Comparison of ENCODE assay signal across 1 cellular context in the genomic region with DNA sequence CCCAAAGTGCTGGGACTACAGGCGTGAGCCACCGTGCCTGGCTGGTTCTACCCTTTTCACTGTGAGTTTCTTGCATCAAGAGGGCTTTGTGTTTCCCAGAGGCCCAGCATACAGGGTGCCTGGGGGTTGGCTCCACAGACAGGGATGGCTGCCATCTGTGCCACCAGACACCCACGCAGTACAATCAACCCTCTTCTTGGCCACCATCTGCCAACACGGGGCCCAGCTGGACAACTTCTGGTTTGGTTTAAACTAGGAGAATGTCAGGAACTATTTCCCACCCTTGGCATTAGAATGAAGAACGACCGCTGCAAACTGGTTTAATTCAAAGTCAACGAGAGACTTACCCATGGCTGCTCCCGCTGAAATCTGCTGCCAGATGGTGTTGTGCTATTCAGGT.
TF ChIP-seq lines count a peak whose summit lies in the region.

No MANE protein-coding gene starts in this region.

TF ChIP-seq in SK-N-SH treated with all-trans-retinoic acid at 6 μM for 48 hours, 23 proteins besides CTCF, POLR2A, EP300 and RAD21 (continued from another document):
- TF ChIP-seq, protein P1, sequence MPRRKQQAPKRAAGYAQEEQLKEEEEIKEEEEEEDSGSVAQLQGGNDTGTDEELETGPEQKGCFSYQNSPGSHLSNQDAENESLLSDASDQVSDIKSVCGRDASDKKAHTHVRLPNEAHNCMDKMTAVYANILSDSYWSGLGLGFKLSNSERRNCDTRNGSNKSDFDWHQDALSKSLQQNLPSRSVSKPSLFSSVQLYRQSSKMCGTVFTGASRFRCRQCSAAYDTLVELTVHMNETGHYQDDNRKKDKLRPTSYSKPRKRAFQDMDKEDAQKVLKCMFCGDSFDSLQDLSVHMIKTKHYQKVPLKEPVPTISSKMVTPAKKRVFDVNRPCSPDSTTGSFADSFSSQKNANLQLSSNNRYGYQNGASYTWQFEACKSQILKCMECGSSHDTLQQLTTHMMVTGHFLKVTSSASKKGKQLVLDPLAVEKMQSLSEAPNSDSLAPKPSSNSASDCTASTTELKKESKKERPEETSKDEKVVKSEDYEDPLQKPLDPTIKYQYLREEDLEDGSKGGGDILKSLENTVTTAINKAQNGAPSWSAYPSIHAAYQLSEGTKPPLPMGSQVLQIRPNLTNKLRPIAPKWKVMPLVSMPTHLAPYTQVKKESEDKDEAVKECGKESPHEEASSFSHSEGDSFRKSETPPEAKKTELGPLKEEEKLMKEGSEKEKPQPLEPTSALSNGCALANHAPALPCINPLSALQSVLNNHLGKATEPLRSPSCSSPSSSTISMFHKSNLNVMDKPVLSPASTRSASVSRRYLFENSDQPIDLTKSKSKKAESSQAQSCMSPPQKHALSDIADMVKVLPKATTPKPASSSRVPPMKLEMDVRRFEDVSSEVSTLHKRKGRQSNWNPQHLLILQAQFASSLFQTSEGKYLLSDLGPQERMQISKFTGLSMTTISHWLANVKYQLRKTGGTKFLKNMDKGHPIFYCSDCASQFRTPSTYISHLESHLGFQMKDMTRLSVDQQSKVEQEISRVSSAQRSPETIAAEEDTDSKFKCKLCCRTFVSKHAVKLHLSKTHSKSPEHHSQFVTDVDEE (CRISPR knock-in tag; IDR thresholded peaks at IDR 0.05): no peak
- no peak for TF ChIP-seq ISL1 (CRISPR knock-in tag; IDR thresholded peaks at IDR 0.05)
- no peak for TF ChIP-seq ZFP30 (CRISPR knock-in tag; IDR thresholded peaks at IDR 0.05)
- no peak for TF ChIP-seq CSDC2 (CRISPR knock-in tag; IDR thresholded peaks at IDR 0.05)
- no peak for TF ChIP-seq SNAI2 (CRISPR knock-in tag; IDR thresholded peaks at IDR 0.05)
- TF ChIP-seq ZNF70 (CRISPR knock-in tag; IDR thresholded peaks at IDR 0.05): no peak
- no peak for TF ChIP-seq ARNTL (CRISPR knock-in tag; IDR thresholded peaks at IDR 0.05; ENCODE audit: borderline replicate concordance, low read depth)
- no peak for TF ChIP-seq TOX (CRISPR knock-in tag; IDR thresholded peaks at IDR 0.05; ENCODE audit: borderline replicate concordance)
- TF ChIP-seq OSR1 (CRISPR knock-in tag; IDR thresholded peaks at IDR 0.05): no peak
TF ChIP-seq in SK-N-SH treated with all-trans-retinoic acid at 6 μM for 48 hours: peak in this region for 0.
